In genomic region chr12:93847517-93848452, GRCh38 we compare ENCODE assay signal across 8 cellular contexts.
A peak's percentile ranks its signal among the peaks of the same experiment; 100 is the strongest.
DNase-seq lines count a peak whose midpoint lies in the region; ATAC-seq and TF ChIP-seq lines count a peak whose summit lies in the region.

No MANE protein-coding gene starts in this region.

- H3K79me2 ChIP-seq in MM.1S (ENCODE audit: low read length) (no peaks in the 10 kb centered on the region), mesendoderm (ENCODE audit: control insufficient read depth, insufficient read depth, low read length) (no peaks in the 10 kb centered on the region), GM23338 (replicated peaks; ENCODE audit: insufficient read depth) (no peaks in the 10 kb centered on the region)

- no peak overlapping the region for H3K4me3 Mint-ChIP-seq in GM23338

- no peak overlapping the region for H3K4me2 ChIP-seq in MM.1S (ENCODE audit: low read depth, low read length)
- no peak overlapping the region for H3K4me2 ChIP-seq in mesendoderm (ENCODE audit: low read length)
- H3K4me2 ChIP-seq in GM23338: no peak overlapping the region

- DNase-seq in MM.1S: peak; percentile 16
- DNase-seq in kidney tubule cell (ENCODE audit: low spot score): peak; percentile 4
- DNase-seq in mesendoderm: no peak
- no peak for DNase-seq in HEK293T (ENCODE audit: extremely low spot score)
- DNase-seq in GM23338 (ENCODE audit: low spot score): no peak
- DNase-seq in NCI-H1930 (lab: John Stamatoyannopoulos, UW): no peak

- no peak overlapping the region for H3K9ac ChIP-seq in MM.1S (ENCODE audit: low read length)
- H3K9ac ChIP-seq in mesendoderm (ENCODE audit: low read length): no peak overlapping the region

- ATAC-seq in GM18520 (IDR thresholded peaks at IDR 0.05; ENCODE audit: unreplicated experiment) (peak; percentile 85), GM23338 (no peak)

- no peak overlapping the region for H2BK15ac ChIP-seq in mesendoderm (replicated peaks; ENCODE audit: low read depth)

- H3K18ac ChIP-seq in mesendoderm (ENCODE audit: low read length): no peak overlapping the region

- H3K4me3 ChIP-seq in HEK293 (ENCODE audit: low read depth, low read length): no peak overlapping the region
- no peak overlapping the region for H3K4me3 ChIP-seq in MM.1S (ENCODE audit: low read length)
- H3K4me3 ChIP-seq in mesendoderm (ENCODE audit: low read length): no peak overlapping the region
- H3K4me3 ChIP-seq in GM23338: no peak overlapping the region

- no peaks in the 10 kb centered on the region for H3K36me3 Mint-ChIP-seq in GM23338 (ENCODE audit: low read depth)

- H2BK120ac ChIP-seq in mesendoderm (ENCODE audit: low read depth, low read length): no peak overlapping the region

- H3K27me3 ChIP-seq in MM.1S (replicated peaks; ENCODE audit: insufficient read depth, low read length) (no peaks in the 10 kb centered on the region), mesendoderm (ENCODE audit: insufficient read depth, low read length, poor library complexity) (no peaks in the 10 kb centered on the region), GM23338 (ENCODE audit: insufficient read depth) (no peaks in the 10 kb centered on the region)

- H3K4me1 ChIP-seq in HEK293 (ENCODE audit: control insufficient read depth, insufficient read depth, low read length) (no peaks in the 10 kb centered on the region), MM.1S (ENCODE audit: low read length) (no peaks in the 10 kb centered on the region), mesendoderm (ENCODE audit: control insufficient read depth, low read depth, low read length) (no peaks in the 10 kb centered on the region), GM23338 (ENCODE audit: insufficient read depth) (no peaks in the 10 kb centered on the region)

- H4K5ac ChIP-seq in mesendoderm (ENCODE audit: low read length): no peak overlapping the region

- no peak for TF ChIP-seq CTCF in HEK293 (tag by site-specific recombination; IDR thresholded peaks at IDR 0.05)
- TF ChIP-seq CTCF in MM.1S (IDR thresholded peaks at IDR 0.05; ENCODE audit: low read length): no peak
- TF ChIP-seq CTCF in GM23338 (conservative IDR thresholded peaks at IDR 0.05; ENCODE audit: low read depth in 2 of 2): no peak

- POLR2A ChIA-PET in HEK293 (lab: Yijun Ruan, JAX): no interaction called here
- POLR2A ChIA-PET in HEK293T (lab: Yijun Ruan, JAX): no interaction called here

- H2BK5ac ChIP-seq in mesendoderm (ENCODE audit: low read length): no peak overlapping the region

- no peaks in the 10 kb centered on the region for H3K79me1 ChIP-seq in mesendoderm (ENCODE audit: low read length)

- no peak overlapping the region for H2AK5ac ChIP-seq in mesendoderm (ENCODE audit: low read length)

- CTCF ChIA-PET in HEK293 (lab: Yijun Ruan, JAX): interaction anchor here (0.6 to 0.7 kb wide), 3 partner anchors 45 to 80 kb away, joined by 3 to 5 read pairs (median 4); no protein-coding TSS in a partner anchor
- CTCF ChIA-PET in HEK293T (lab: Yijun Ruan, JAX): interaction anchor here (0.8 to 1.1 kb wide), 2 partner anchors 9 to 19 kb away, joined by 3 read pairs; no protein-coding TSS in a partner anchor

- no peak overlapping the region for H3K56ac ChIP-seq in mesendoderm (ENCODE audit: low read length)

- H3K36me3 ChIP-seq in HEK293 (ENCODE audit: control insufficient read depth in 2 of 2, insufficient read depth in 1 of 2, low read length in 2 of 2) (no peaks in the 10 kb centered on the region), MM.1S (replicated peaks; ENCODE audit: insufficient read depth, low read length) (no peaks in the 10 kb centered on the region), mesendoderm (ENCODE audit: control insufficient read depth, insufficient read depth, low read length) (no peaks in the 10 kb centered on the region), GM23338 (ENCODE audit: insufficient read depth) (no peaks in the 10 kb centered on the region)

- H3K4me1 Mint-ChIP-seq in GM23338: peaks cover 3% of the 10 kb centered on the region; the same call in 1 of the 3 replicates

- H4K20me1 ChIP-seq in MM.1S (ENCODE audit: insufficient read depth, low read length) (no peaks in the 10 kb centered on the region), GM23338 (replicated peaks; ENCODE audit: insufficient read depth) (no peaks in the 10 kb centered on the region)

- H3K27ac Mint-ChIP-seq in GM23338: no peak overlapping the region

- H3K4ac ChIP-seq in mesendoderm (ENCODE audit: low read depth, low read length): no peak overlapping the region

- WGBS in mesendoderm (ENCODE audit: extremely low coverage, insufficient coverage, low lambda C conversion rate): no CpG with 5 or more reads among the region's 7 CpGs

- H3K9me3 Mint-ChIP-seq in GM23338: no peaks in the 10 kb centered on the region

- H3K23ac ChIP-seq in mesendoderm (ENCODE audit: low read length): no peak overlapping the region

- H3F3A ChIP-seq in MM.1S (ENCODE audit: insufficient read depth, low read length) (no peaks in the 10 kb centered on the region), GM23338 (replicated peaks; ENCODE audit: low read depth) (no peaks in the 10 kb centered on the region)

- H3K9me2 ChIP-seq in MM.1S (replicated peaks; ENCODE audit: insufficient read depth, low read length) (no peaks in the 10 kb centered on the region), GM23338 (ENCODE audit: insufficient read depth) (no peaks in the 10 kb centered on the region)

- H4K8ac ChIP-seq in mesendoderm (ENCODE audit: low read depth, low read length): no peak overlapping the region

- H3K9me3 ChIP-seq in HEK293 (ENCODE audit: control insufficient read depth, insufficient read depth, low read depth, low read length): no peaks in the 10 kb centered on the region
- H3K9me3 ChIP-seq in MM.1S (replicated peaks; ENCODE audit: insufficient read depth, low read length): no peaks in the 10 kb centered on the region

- H3K27me3 Mint-ChIP-seq in GM23338 (ENCODE audit: insufficient read depth, low read depth, poor library complexity): no peaks in the 10 kb centered on the region

- no peak overlapping the region for H3K27ac ChIP-seq in HEK293 (ENCODE audit: extremely low read depth, low read depth, low read length)
- no peak overlapping the region for H3K27ac ChIP-seq in MM.1S (ENCODE audit: low read length)
- no peak overlapping the region for H3K27ac ChIP-seq in mesendoderm (ENCODE audit: low read depth, low read length)
- no peak overlapping the region for H3K27ac ChIP-seq in GM23338 (ENCODE audit: low read depth)

- H2AFZ ChIP-seq in MM.1S (ENCODE audit: low read length) (no peak overlapping the region), GM23338 (no peak overlapping the region)

TF ChIP-seq in HEK293, 187 proteins besides CTCF, POLR2A, EP300 and RAD21:
- TF ChIP-seq ZNF335 (tag by site-specific recombination; conservative IDR thresholded peaks at IDR 0.05) (no peak), ZNF660 (tag by site-specific recombination; IDR thresholded peaks at IDR 0.05) (peak; percentile 98)

TF ChIP-seq in HEK293T, 16 proteins besides CTCF, POLR2A, EP300 and RAD21:
- TF ChIP-seq BHLHE40 (IDR thresholded peaks at IDR 0.05; ENCODE audit: borderline replicate concordance) (no peak), ARNT (IDR thresholded peaks at IDR 0.05) (no peak), CTBP1 (IDR thresholded peaks at IDR 0.05; ENCODE audit: borderline replicate concordance) (no peak), ELF4 (IDR thresholded peaks at IDR 0.05) (no peak), FOXK2 (IDR thresholded peaks at IDR 0.05) (no peak), L3MBTL2 (conservative IDR thresholded peaks at IDR 0.05) (no peak), SUZ12 (IDR thresholded peaks at IDR 0.05) (no peak), TARDBP (IDR thresholded peaks at IDR 0.05) (no peak), ZNF384 (IDR thresholded peaks at IDR 0.05) (no peak), NFRKB (IDR thresholded peaks at IDR 0.05) (no peak), FOXM1 (IDR thresholded peaks at IDR 0.05; ENCODE audit: borderline replicate concordance) (no peak), SP1 (IDR thresholded peaks at IDR 0.05) (no peak), PKNOX1 (IDR thresholded peaks at IDR 0.05) (no peak), LEF1 (IDR thresholded peaks at IDR 0.05; ENCODE audit: borderline replicate concordance) (no peak)

TF ChIP-seq in GM23338, 12 proteins besides CTCF, POLR2A, EP300 and RAD21 (continues in another document):
- no peak for TF ChIP-seq POLR2AphosphoS5 (IDR thresholded peaks at IDR 0.05; ENCODE audit: low read depth)

Comparison
In these comparisons a context has a peak if more than half of its experiments do, and no peak if none do; other contexts are left out.
1. DNase-seq: peak in MM.1S (single experiment) and kidney tubule cell (single experiment); none in mesendoderm (single experiment), HEK293T (single experiment), GM23338 (single experiment) and NCI-H1930 (0 of 2).